In the genomic region with DNA sequence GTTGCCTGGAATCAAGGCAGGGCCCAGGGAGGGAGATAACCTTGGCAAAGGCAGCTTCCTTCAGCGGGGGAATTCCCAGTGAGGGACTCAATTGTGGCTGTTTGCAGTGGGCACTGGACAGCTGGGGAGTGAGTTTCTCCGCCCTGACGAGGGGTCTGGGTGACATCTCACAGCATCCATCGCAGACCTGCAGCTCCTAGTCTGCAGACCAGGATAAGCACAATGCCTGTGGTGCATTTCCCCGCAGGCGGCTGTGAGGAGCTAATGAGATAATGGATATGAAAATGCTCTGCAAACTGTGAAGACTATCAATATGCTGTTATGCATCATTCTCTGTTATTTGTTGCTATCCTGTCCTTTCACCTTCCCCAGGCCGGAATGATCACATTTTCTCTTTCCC, we compare ENCODE assay signal across 14 cellular contexts. TPM values are rescaled to one million over a fixed set of nuclear protein-coding genes. Genes with fewer than 3 reads are reported as not detected.
DNase-seq lines count a peak whose midpoint lies in the region; ATAC-seq, FAIRE-seq and TF ChIP-seq lines count a peak whose summit lies in the region.
"Had no signal": no experiment of that assay in that cellular context is flagged by ENCODE, and none has a peak within 500 bp of the region (broad histone marks: within the 10 kb centered on the region; RNA-seq: fewer than 3 reads in every experiment).

No MANE protein-coding gene starts in this region.

- RAD21 ChIA-PET in GM12878 (lab: Charles Lee; ENCODE audit: unreplicated experiment) = interaction anchor here (1.4 kb wide), 1 partner anchor 168 kb away, joined by 3 read pairs; no protein-coding TSS in a partner anchor

- TF ChIP-seq CTCF in right atrium auricular region (IDR thresholded peaks at IDR 0.05) (no peak), GM12878 (IDR thresholded peaks at IDR 0.05 in 2 of 3, conservative IDR thresholded peaks at IDR 0.05 in 1 of 3; ENCODE audit: control insufficient read depth in 2 of 3, extremely low read depth in 1 of 3, insufficient read depth in 1 of 3, low read depth in 3 of 3, low read length in 3 of 3) (no peak)

- CTCF ChIA-PET in GM12878 (lab: Yijun Ruan, JAX) = interaction anchor here (0.6 to 1.5 kb wide), 3 partner anchors 10 to 803 kb away, joined by 3 to 5 read pairs (median 3); no protein-coding TSS in a partner anchor

- no peak for TF ChIP-seq EP300 in GM12878 (IDR thresholded peaks at IDR 0.05; ENCODE audit: borderline replicate concordance in 1 of 2, control insufficient read depth in 1 of 2, low read depth in 2 of 2, low read length in 2 of 2)

- H3K4me2 ChIP-seq in GM12878 (ENCODE audit: control insufficient read depth, insufficient read depth) = peak overlapping the region; percentile 24; the same call in 1 of the 2 replicates

- H3K79me2 ChIP-seq in GM12878 (ENCODE audit: control insufficient read depth, insufficient read depth, low read length) = no peaks in the 10 kb centered on the region

- H2AFZ ChIP-seq in GM12878 (ENCODE audit: control insufficient read depth, low read depth, low read length) = no peak overlapping the region

- H4K20me1 ChIP-seq in GM12878 (ENCODE audit: control insufficient read depth, insufficient read depth) = no peaks in the 10 kb centered on the region

- POLR2A ChIA-PET in GM12878 (lab: Charles Lee) = no interaction called here

- H3K9me3 ChIP-seq in right atrium auricular region (peaks cover 0 to 13% of the 10 kb centered on the region in 2 donors), GM12878 (replicated peaks; ENCODE audit: control insufficient read depth, insufficient read depth, low read length) (peaks cover 9% of the 10 kb centered on the region), muscle layer of duodenum (ENCODE audit: control insufficient read depth in 1 of 2, low read length in 2 of 2) (peaks cover 0 to 6% of the 10 kb centered on the region in 2 donors)

- ATAC-seq in Right ventricle myocardium superior (ENCODE audit: poor library complexity) = no peak
- ATAC-seq in GM12878 = no peak
- ATAC-seq in HG03095 (IDR thresholded peaks at IDR 0.05; ENCODE audit: unreplicated experiment) = no peak

- intact Hi-C loops in Right ventricle myocardium superior (cut with DNase I) = no loop called here
- intact Hi-C loops in GM12878 (cut with micrococcal nuclease; ENCODE audit: unreplicated experiment) = loop anchor here (2.0 kb wide), 1 partner anchor 29 kb away; the partner anchor contains the start of gene CYP1B1

- no peak overlapping the region for H3K9ac ChIP-seq in GM12878 (ENCODE audit: control insufficient read depth, insufficient read depth, low read length)

- no peak for TF ChIP-seq RAD21 in GM12878 (IDR thresholded peaks at IDR 0.05; ENCODE audit: insufficient read depth, low read depth, low read length)

- no peak for TF ChIP-seq POLR2A in GM12878 (IDR thresholded peaks at IDR 0.05; ENCODE audit: low read depth, low read length)

- H3K27ac ChIP-seq in right atrium auricular region (peak overlapping the region; percentile 56 to 57), GM12878 (ENCODE audit: control insufficient read depth, insufficient read depth) (peak overlapping the region; percentile 63), muscle layer of duodenum (ENCODE audit: low read length) (peak overlapping the region; percentile 78)

- in situ Hi-C loops in GM12878 (cut with MboI) = no loop called here

- 89% methylated on average over 7 of the region's 7 CpGs for WGBS in GM12878 (ENCODE audit: insufficient coverage, insufficient replicate concordance, low lambda C conversion rate, missing lambda C conversion rate)

- H3K4me1 ChIP-seq in right atrium auricular region (peaks cover 0 to 14% of the 10 kb centered on the region in 2 donors), GM12878 (ENCODE audit: control insufficient read depth, insufficient read depth, low read length) (peaks cover 8% of the 10 kb centered on the region), muscle layer of duodenum (ENCODE audit: control insufficient read depth in 1 of 2, insufficient read depth in 2 of 2, low read length in 2 of 2) (peaks cover 0 to 18% of the 10 kb centered on the region in 2 donors)

- H3K36me3 ChIP-seq in right atrium auricular region (no peaks in the 10 kb centered on the region), GM12878 (ENCODE audit: control insufficient read depth in 2 of 2, insufficient read depth in 2 of 2, low read length in 1 of 2) (no peaks in the 10 kb centered on the region), muscle layer of duodenum (ENCODE audit: control insufficient read depth in 1 of 2, insufficient read depth in 2 of 2, low read length in 2 of 2) (no peaks in the 10 kb centered on the region)
- H3K36me3 ChIP-seq: tibial artery had no signal

- FAIRE-seq in GM12878 (lab: Jason Lieb, UNC) (no peak), urothelium cell line (lab: Jason Lieb, UNC) (no peak)

- H3K27me3 ChIP-seq in right atrium auricular region (no peaks in the 10 kb centered on the region), GM12878 (replicated peaks in 1 of 2; ENCODE audit: control insufficient read depth in 2 of 2, insufficient read depth in 2 of 2, low read length in 1 of 2) (no peaks in the 10 kb centered on the region), muscle layer of duodenum (ENCODE audit: low read depth, low read length) (no peaks in the 10 kb centered on the region)
- H3K27me3 ChIP-seq: tibial artery had no signal

- no TSS peak for BruUV-seq in GM12878 (replicated peaks; lab: Mats Ljungman, UMichigan)

- SMC1A ChIA-PET in GM12878 (lab: Charles Lee; ENCODE audit: uncharacterized antibody, unreplicated experiment) = interaction anchor here (1.1 kb wide), 1 partner anchor 121 kb away, joined by 3 read pairs; no protein-coding TSS in a partner anchor

- H3K4me3 ChIP-seq in right atrium auricular region (no peak overlapping the region), GM12878 (no peak overlapping the region), muscle layer of duodenum (ENCODE audit: low read depth in 1 of 2, low read length in 2 of 2) (no peak overlapping the region)
- H3K4me3 ChIP-seq: tibial artery had no signal

- DNase-seq in right atrium auricular region (ENCODE audit: low spot score) (no peak), Right ventricle myocardium superior (no peak), GM12878 (ENCODE audit: low read depth, low spot score) (no peak), NCI-H1092 (lab: John Stamatoyannopoulos, UW) (no peak), NCI-H1694 treated with DMSO at 0.1 percent for 48 hours (lab: John Stamatoyannopoulos, UW) (no peak), urothelium cell line (ENCODE audit: low spot score) (no peak)
- DNase-seq: DMS79; effector CD4-positive, alpha-beta T cell; hippocampal formation; midbrain; NCI-H2171; tibial artery had no signal

TF ChIP-seq in GM12878, 131 proteins besides CTCF, POLR2A, EP300 and RAD21:
- TF ChIP-seq, protein P1, sequence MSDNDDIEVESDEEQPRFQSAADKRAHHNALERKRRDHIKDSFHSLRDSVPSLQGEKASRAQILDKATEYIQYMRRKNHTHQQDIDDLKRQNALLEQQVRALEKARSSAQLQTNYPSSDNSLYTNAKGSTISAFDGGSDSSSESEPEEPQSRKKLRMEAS (IDR thresholded peaks at IDR 0.05; ENCODE audit: low read depth, low read length) = no peak
- TF ChIP-seq ASH2L (IDR thresholded peaks at IDR 0.05; ENCODE audit: borderline replicate concordance, low read depth) (no peak), TCF7 (IDR thresholded peaks at IDR 0.05; ENCODE audit: borderline replicate concordance) (no peak), ZBTB11 (CRISPR knock-in tag; IDR thresholded peaks at IDR 0.05) (no peak), RUNX3 (IDR thresholded peaks at IDR 0.05; ENCODE audit: low read length) (no peak), BHLHE40 (IDR thresholded peaks at IDR 0.05; ENCODE audit: borderline replicate concordance in 1 of 2, low read depth in 2 of 2, low read length in 1 of 2) (no peak), PAX8 (IDR thresholded peaks at IDR 0.05) (no peak)

RNA-seq across cellular contexts. Expression of gene CYP1B1, which starts 30.0 kb away (rescaled TPM):
- total RNA-seq in right atrium auricular region = 10 to 100 TPM; 25.1 to 92.6 TPM
- 17.1 TPM for total RNA-seq in Right ventricle myocardium superior
- total RNA-seq in GM12878 (2013; cell fraction: nucleolus; rRNA removed) = 6.3 and 7.3 TPM in 2 replicates
- 2.4 and 3.0 TPM in 2 replicates for total RNA-seq in GM12878 (2014; rRNA removed)
- 3.4 TPM in 2 replicates for total RNA-seq in GM12878 (2014; rRNA removed; fragmentation: Illumina TruSeq; extraction: Trizol)
- total RNA-seq in GM12878 (2021) = 9.0 and 10.1 TPM in 2 replicates
- 10.2 TPM for polyA plus RNA-seq in GM12878 (2011; ENCODE audit: low read depth)
- polyA plus RNA-seq in GM12878 (2011; rRNA removed) = 0.35 and 0.65 TPM in 2 replicates
- polyA plus RNA-seq in GM12878 (2011; cell fraction: cytosol; rRNA removed) = 0.66 and 0.67 TPM in 2 replicates
- 0.49 and 0.56 TPM in 2 replicates for polyA plus RNA-seq in GM12878 (2011; cell fraction: nucleus; rRNA removed)
- polyA plus RNA-seq in GM12878 (2012) = 16.1 and 16.6 TPM in 2 replicates
- polyA plus RNA-seq in GM12878 (2014; fragmentation: Illumina TruSeq; extraction: Trizol) = 4.6 and 5.2 TPM in 2 replicates
- polyA plus RNA-seq in GM12878 (2014; fragmentation: Nextera tagmentation; extraction: Ambion mirVana) = 1 to 10 TPM; 2.2 to 3.0 TPM
- 2.7 and 3.4 TPM in 2 replicates for polyA plus RNA-seq in GM12878 (2014; rRNA removed)
- polyA plus RNA-seq in GM12878 (2016; fragmentation: Nextera tagmentation; extraction: Ambion mirVana) = 10 to 100 TPM; 22.0 to 29.7 TPM
- 1.7 and 2.5 TPM in 2 replicates for polyA minus RNA-seq in GM12878 (2011; rRNA and poly(A)+ RNA removed)
- polyA minus RNA-seq in GM12878 (2011; cell fraction: cytosol; rRNA and poly(A)+ RNA removed) = 0.52 and 0.67 TPM in 2 replicates
- 0.85 and 1.1 TPM in 2 replicates for polyA minus RNA-seq in GM12878 (2011; cell fraction: nucleus; rRNA and poly(A)+ RNA removed)
